In genomic region chr7:101860316-101861222, GRCh38 we compare ENCODE assay signal across 17 cellular contexts. TPM values are rescaled to one million over a fixed set of nuclear protein-coding genes. Genes with fewer than 3 reads are reported as not detected.
DNase-seq lines count a peak whose midpoint lies in the region; ATAC-seq and TF ChIP-seq lines count a peak whose summit lies in the region.
"Had no signal": no experiment of that assay in that cellular context is flagged by ENCODE, and none has a peak within 500 bp of the region (broad histone marks: within the 10 kb centered on the region; RNA-seq: fewer than 3 reads in every experiment).

No MANE protein-coding gene starts in this region.

- ATAC-seq in WTC11: peak; percentile 25
- no peak for ATAC-seq in lower lobe of right lung
- no peak for ATAC-seq in GM19351 (IDR thresholded peaks at IDR 0.05; ENCODE audit: unreplicated experiment)
- ATAC-seq: HCT116, natural killer cell had no signal

- CTCF ChIA-PET in WTC11 (lab: Charles Lee): interaction anchor here (0.7 to 1.6 kb wide), 2 partner anchors 9 to 45 kb away, joined by 3 to 7 read pairs; no protein-coding TSS in a partner anchor

- peaks cover 57% of the 10 kb centered on the region for H3K4me1 ChIP-seq in lower lobe of right lung
- peaks cover 21 to 50% of the 10 kb centered on the region in 2 donors for H3K4me1 ChIP-seq in thyroid gland

- H3K36me3 ChIP-seq in lower lobe of right lung: no peaks in the 10 kb centered on the region
- H3K36me3 ChIP-seq in thyroid gland: no peaks in the 10 kb centered on the region

- peaks cover 27% of the 10 kb centered on the region for H3K4me1 Mint-ChIP-seq in HFFc6 (ENCODE audit: low read depth)
- peaks cover 90% of the 10 kb centered on the region for H3K4me1 Mint-ChIP-seq in WTC11

- H3K4me3 ChIP-seq in lower lobe of right lung (no peak overlapping the region), thyroid gland (replicated peaks in 1 of 3) (no peak overlapping the region), foreskin fibroblast (ENCODE audit: low read depth in 1 of 2, low read length in 2 of 2) (no peak overlapping the region)

- H3K27ac ChIP-seq in lower lobe of right lung: peak overlapping the region; percentile 66
- peak overlapping the region in 2 of 3 donors; percentile 40 to 70 for H3K27ac ChIP-seq in thyroid gland

- H3K27me3 Mint-ChIP-seq in HFFc6 (ENCODE audit: insufficient read depth) (no peaks in the 10 kb centered on the region; the same call in 1 of the 2 replicates), WTC11 (ENCODE audit: low read depth) (no peaks in the 10 kb centered on the region)

- TF ChIP-seq CTCF in HFFc6 (IDR thresholded peaks at IDR 0.05) (no peak), WTC11 (IDR thresholded peaks at IDR 0.05) (no peak), lower lobe of right lung (IDR thresholded peaks at IDR 0.05) (no peak), thyroid gland (IDR thresholded peaks at IDR 0.05) (no peak), foreskin fibroblast (IDR thresholded peaks at IDR 0.05; ENCODE audit: low read depth, low read length) (no peak)

- H3K4me3 Mint-ChIP-seq in HFFc6: no peak overlapping the region
- peak overlapping the region; percentile 53 for H3K4me3 Mint-ChIP-seq in WTC11
- H3K4me3 Mint-ChIP-seq: natural killer cell had no signal

- TF ChIP-seq POLR2A in thyroid gland (IDR thresholded peaks at IDR 0.05): no peak

- H3K36me3 Mint-ChIP-seq in HFFc6 (ENCODE audit: low read depth) (peaks cover 4% of the 10 kb centered on the region; the same call in 1 of the 2 replicates), WTC11 (peaks cover 2% of the 10 kb centered on the region; the same call in 1 of the 2 replicates)
- H3K36me3 Mint-ChIP-seq: natural killer cell had no signal

- no peaks in the 10 kb centered on the region for H3K9me3 ChIP-seq in lower lobe of right lung
- H3K9me3 ChIP-seq in thyroid gland: no peaks in the 10 kb centered on the region

- no peaks in the 10 kb centered on the region for H3K9me3 Mint-ChIP-seq in HFFc6
- H3K9me3 Mint-ChIP-seq in WTC11: no peaks in the 10 kb centered on the region
- H3K9me3 Mint-ChIP-seq: natural killer cell had no signal

- intact Hi-C loops in lower lobe of right lung (cut with DNase I) (no loop called here), thyroid gland (cut with DNase I) (no loop called here)

- H3K27ac Mint-ChIP-seq in HFFc6 (peak overlapping the region; percentile 11; the same call in 1 of the 2 replicates), WTC11 (peak overlapping the region; percentile 97)

- WGBS in thyroid gland, 2 donors: 85 to 89% methylated on average over 11 of the region's 11 CpGs

- DNase-seq in HFFc6: no peak
- DNase-seq in WTC11 (ENCODE audit: low spot score): no peak
- no peak for DNase-seq in lower lobe of right lung
- DNase-seq in thyroid gland: no peak
- no peak for DNase-seq in NCI-H2081 treated with DMSO at 0.1 percent for 48 hours (lab: John Stamatoyannopoulos, UW)
- no peak for DNase-seq in foreskin fibroblast
- DNase-seq: activated CD4-positive, alpha-beta T cell treated with anti-CD3 and anti-CD28 coated beads for 4 hours; activated T-cell treated with anti-CD3 and anti-CD28 coated beads, Interleukin-2, amount 50 U/mL, for 1 hour; amniotic stem cell; COR-L47; natural killer cell; NCI-H1048; NCI-H446 treated with DMSO at 0.1 percent for 48 hours; stimulated activated CD4-positive, alpha-beta T cell treated with anti-CD3 and anti-CD28 coated beads, Interleukin-4, amount 100 ng/mL, for 24 hours; stimulated activated naive CD4-positive, alpha-beta T cell had no signal

- H3K27me3 ChIP-seq in lower lobe of right lung (ENCODE audit: low read depth): no peaks in the 10 kb centered on the region
- no peaks in the 10 kb centered on the region for H3K27me3 ChIP-seq in thyroid gland

- POLR2A ChIA-PET in WTC11 (lab: Charles Lee): interaction anchor here (0.7 kb wide), 1 partner anchor 713 kb away, joined by 3 read pairs; no protein-coding TSS in a partner anchor

TF ChIP-seq in WTC11, 78 proteins besides CTCF, POLR2A, EP300 and RAD21 (continues in another document):
- TF ChIP-seq PRDM15 (CRISPR knock-in tag; IDR thresholded peaks at IDR 0.05) (no peak), ESRRA (CRISPR knock-in tag; IDR thresholded peaks at IDR 0.05; ENCODE audit: borderline replicate concordance) (no peak), ZNF263 (CRISPR knock-in tag; IDR thresholded peaks at IDR 0.05; ENCODE audit: low read depth) (no peak), PREB (CRISPR knock-in tag; IDR thresholded peaks at IDR 0.05; ENCODE audit: borderline replicate concordance) (no peak), ZNF425 (CRISPR knock-in tag; conservative IDR thresholded peaks at IDR 0.05) (no peak), ZNF512 (CRISPR knock-in tag; IDR thresholded peaks at IDR 0.05; ENCODE audit: borderline replicate concordance) (no peak), GABPB1 (CRISPR knock-in tag; IDR thresholded peaks at IDR 0.05) (no peak), FOXJ3 (CRISPR knock-in tag; IDR thresholded peaks at IDR 0.05; ENCODE audit: borderline replicate concordance) (no peak), TEAD4 (CRISPR knock-in tag; IDR thresholded peaks at IDR 0.05) (no peak), ATF3 (CRISPR knock-in tag; conservative IDR thresholded peaks at IDR 0.05) (no peak), NR1H2 (CRISPR knock-in tag; IDR thresholded peaks at IDR 0.05) (no peak)

RNA-seq across cellular contexts. Expression of gene CUX1, which starts 43.1 kb away (rescaled TPM):
- total RNA-seq in HFFc6 (2021; fragmentation: NEBNext Ultra II Directional; extraction: Animal tissue kit (Norgen Biotek cat#: 25700)): 10 to 100 TPM; 46.9 to 64.2 (median 51.6) TPM
- total RNA-seq in WTC11 (2021): 64.3 to 77.1 TPM (median 76.1 TPM) in 3 replicates
- 118 TPM for total RNA-seq in lower lobe of right lung
- total RNA-seq in thyroid gland: 100 to 1,000 TPM in 3 of 4 donors, 10 to 100 TPM in 1; 93.8 to 156 (median 112) TPM
